In genomic region chr11:45805305-45806071, GRCh38 we compare ENCODE assay signal across 8 cellular contexts. TPM values are rescaled to one million over a fixed set of nuclear protein-coding genes. Genes with fewer than 3 reads are reported as not detected.
DNase-seq lines count a peak whose midpoint lies in the region; ATAC-seq and TF ChIP-seq lines count a peak whose summit lies in the region.

No MANE protein-coding gene starts in this region.

- peak overlapping the region; percentile 88 for H3K4me3 Mint-ChIP-seq in activated CD8-positive, alpha-beta memory T cell treated with anti-CD3 and anti-CD28 coated beads, Interleukin-2, amount 10 ng/mL, durations not matched to agents 7 days and 5 days

- peaks cover 11% of the 10 kb centered on the region for H3K79me2 ChIP-seq in OCI-LY3 (ENCODE audit: low read length)

- H3K36me3 ChIP-seq in OCI-LY3 (replicated peaks; ENCODE audit: low read depth, low read length), result no peaks in the 10 kb centered on the region

- H3K36me3 Mint-ChIP-seq in activated CD8-positive, alpha-beta memory T cell treated with anti-CD3 and anti-CD28 coated beads, Interleukin-2, amount 10 ng/mL, durations not matched to agents 7 days and 5 days, result peaks cover 15% of the 10 kb centered on the region

- ATAC-seq in activated CD8-positive, alpha-beta memory T cell treated with anti-CD3 and anti-CD28 coated beads, Interleukin-2, amount 10 ng/mL, durations not matched to agents 7 days and 5 days, result peak; percentile 50
- peak; percentile 45 for ATAC-seq in HG02759 (IDR thresholded peaks at IDR 0.05; ENCODE audit: unreplicated experiment)

- TF ChIP-seq CTCF in OCI-LY3 (IDR thresholded peaks at IDR 0.05; ENCODE audit: low read depth, low read length), result no peak
- peak; percentile 1 for TF ChIP-seq CTCF in choroid plexus epithelial cell (conservative IDR thresholded peaks at IDR 0.05; ENCODE audit: low read depth, low read length)
- TF ChIP-seq CTCF in lower leg skin (IDR thresholded peaks at IDR 0.05), result no peak

- peaks cover 20% of the 10 kb centered on the region for H3K4me1 ChIP-seq in OCI-LY3 (ENCODE audit: low read length)

- intact Hi-C loops in lower leg skin (cut with DNase I; ENCODE audit: low total_unique reads), result no loop called here

- H3K27me3 ChIP-seq in OCI-LY3 (ENCODE audit: low read depth, low read length), result no peaks in the 10 kb centered on the region

- H4K20me1 ChIP-seq in OCI-LY3 (ENCODE audit: insufficient read depth, low read length), result no peaks in the 10 kb centered on the region

- H3K27me3 Mint-ChIP-seq in activated CD8-positive, alpha-beta memory T cell treated with anti-CD3 and anti-CD28 coated beads, Interleukin-2, amount 10 ng/mL, durations not matched to agents 7 days and 5 days, result no peaks in the 10 kb centered on the region

- H3K9me3 ChIP-seq in OCI-LY3 (ENCODE audit: insufficient read depth, low read length), result no peaks in the 10 kb centered on the region

- peak; percentile 46 for DNase-seq in activated CD8-positive, alpha-beta memory T cell treated with anti-CD3 and anti-CD28 coated beads, Interleukin-2, amount 10 ng/mL, durations not matched to agents 7 days and 5 days
- no peak for DNase-seq in activated CD8-positive, alpha-beta memory T cell treated with anti-CD3 and anti-CD28 coated beads for 24 hours
- DNase-seq in choroid plexus epithelial cell (ENCODE audit: low read depth), result peak; percentile 78
- peak; percentile 30 to 87 for DNase-seq in lower leg skin (ENCODE audit: low spot score in 2 of 2)
- DNase-seq in substantia nigra (lab: John Stamatoyannopoulos, UW), result peak in 18 of 49 donors; percentile 7 to 60 (median 38)
- DNase-seq in GOT3 (lab: John Stamatoyannopoulos, UW), result no peak

- peak overlapping the region; percentile 93 for H3K27ac Mint-ChIP-seq in activated CD8-positive, alpha-beta memory T cell treated with anti-CD3 and anti-CD28 coated beads, Interleukin-2, amount 10 ng/mL, durations not matched to agents 7 days and 5 days

- no peak overlapping the region for H3K27ac ChIP-seq in OCI-LY3 (ENCODE audit: low read length)
- peak overlapping the region; percentile 71 for H3K27ac ChIP-seq in substantia nigra (ENCODE audit: low read depth, low read length, poor library complexity, severe bottlenecking)

- 20 to 21% methylated on average over 27 of the region's 29 CpGs for WGBS in lower leg skin, 2 donors

- peak overlapping the region; percentile 97 for H3K4me3 ChIP-seq in OCI-LY3 (ENCODE audit: low read length)
- H3K4me3 ChIP-seq in choroid plexus epithelial cell (ENCODE audit: low read depth, low read length), result peak overlapping the region; percentile 82
- H3K4me3 ChIP-seq in lower leg skin (ENCODE audit: low read depth, poor library complexity, severe bottlenecking), result peak overlapping the region; percentile 79

- no peak overlapping the region for H2AFZ ChIP-seq in OCI-LY3 (ENCODE audit: low read depth, low read length)

- H3K4me1 Mint-ChIP-seq in activated CD8-positive, alpha-beta memory T cell treated with anti-CD3 and anti-CD28 coated beads, Interleukin-2, amount 10 ng/mL, durations not matched to agents 7 days and 5 days, result peaks cover 46% of the 10 kb centered on the region

- TF ChIP-seq POLR2A in lower leg skin (IDR thresholded peaks at IDR 0.05), result no peak

- CTCF ChIA-PET in activated CD8-positive, alpha-beta memory T cell treated with anti-CD3 and anti-CD28 coated beads, Interleukin-2, amount 10 ng/mL, durations not matched to agents 7 days and 5 days (lab: Charles Lee), result interaction anchor here (0.6 to 2.8 kb wide), 5 partner anchors 29 to 1011 kb away, joined by 3 to 10 read pairs (median 9); no protein-coding TSS in a partner anchor

- peak overlapping the region; percentile 85 for H3K9ac ChIP-seq in OCI-LY3 (ENCODE audit: low read length)

- H3K4me2 ChIP-seq in OCI-LY3 (ENCODE audit: low read length), result peak overlapping the region; percentile 97

- no peaks in the 10 kb centered on the region for H3K9me3 Mint-ChIP-seq in activated CD8-positive, alpha-beta memory T cell treated with anti-CD3 and anti-CD28 coated beads, Interleukin-2, amount 10 ng/mL, durations not matched to agents 7 days and 5 days (ENCODE audit: low read depth)

RNA-seq across cellular contexts. Expression of gene SLC35C1, which starts 0.5 kb away (rescaled TPM):
- 10 to 100 TPM; 15.2 to 15.7 TPM for total RNA-seq in activated CD8-positive, alpha-beta memory T cell treated with anti-CD3 and anti-CD28 coated beads, Interleukin-2, amount 10 ng/mL, durations not matched to agents 7 days and 5 days
- total RNA-seq in lower leg skin, result 10 to 100 TPM in 1 of 4 donors, 1 to 10 TPM in 3; 3.8 to 12.1 (median 7.0) TPM

RNA-seq across cellular contexts. Expression of gene CRY2, which starts 41.8 kb away (rescaled TPM):
- total RNA-seq in activated CD8-positive, alpha-beta memory T cell treated with anti-CD3 and anti-CD28 coated beads, Interleukin-2, amount 10 ng/mL, durations not matched to agents 7 days and 5 days, result 10 to 100 TPM; 22.5 to 23.3 TPM
- 10 to 100 TPM; 59.6 to 92.1 (median 70.1) TPM for total RNA-seq in lower leg skin

Comparison
In these comparisons a context has a peak if more than half of its experiments do, and no peak if none do; other contexts are left out.
1. DNase-seq: peak in activated CD8-positive, alpha-beta memory T cell treated with anti-CD3 and anti-CD28 coated beads, Interleukin-2, amount 10 ng/mL, durations not matched to agents 7 days and 5 days (single experiment), choroid plexus epithelial cell (single experiment) and lower leg skin (2 of 2); none in activated CD8-positive, alpha-beta memory T cell treated with anti-CD3 and anti-CD28 coated beads for 24 hours (single experiment) and GOT3 (single experiment).
2. Peak in every context shown above with its lines, with median percentiles within 50 percentile points of each other: H3K4me3 ChIP-seq.